ENCODE assay signal across 1 cellular context in the genomic region with DNA sequence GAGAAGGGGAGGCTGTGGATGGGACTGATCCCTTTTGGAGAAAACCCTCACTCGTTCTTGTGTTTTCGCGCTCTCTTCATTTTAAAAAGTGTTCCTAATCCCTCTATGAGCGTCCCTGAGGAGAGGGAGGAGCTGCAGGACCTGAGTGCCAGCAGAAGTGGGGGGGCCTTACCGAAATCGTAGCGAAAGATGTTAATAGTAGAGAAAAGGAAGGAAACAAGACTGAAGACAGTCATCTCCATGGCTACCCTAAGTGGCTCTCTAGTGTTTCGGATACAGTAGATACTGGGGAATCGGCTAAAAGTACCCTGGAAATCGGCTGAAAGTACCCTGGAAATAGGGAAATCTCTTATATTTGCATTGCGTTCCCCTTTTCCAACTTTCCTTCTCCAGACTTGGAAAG.
TF ChIP-seq lines count a peak whose summit lies in the region.

No MANE protein-coding gene starts in this region.

TF ChIP-seq in endothelial cell of umbilical vein, 7 proteins besides CTCF, POLR2A, EP300 and RAD21:
- TF ChIP-seq FOS (IDR thresholded peaks at IDR 0.05; ENCODE audit: borderline replicate concordance, insufficient read depth, low read length) (no peak), POLR2AphosphoS5 (IDR thresholded peaks at IDR 0.05; ENCODE audit: insufficient read depth, low read depth, low read length) (no peak), GATA2 (IDR thresholded peaks at IDR 0.05; ENCODE audit: insufficient read depth, insufficient read length, low read depth, low read length) (no peak), EZH2 (IDR thresholded peaks at IDR 0.05; ENCODE audit: borderline replicate concordance, low read depth, low read length, severe bottlenecking) (no peak), JUN (IDR thresholded peaks at IDR 0.05; ENCODE audit: borderline replicate concordance, insufficient read depth, insufficient read length, low read depth) (no peak), MYC (IDR thresholded peaks at IDR 0.05; ENCODE audit: low read depth, low read length) (no peak)
- TF ChIP-seq, protein P1, sequence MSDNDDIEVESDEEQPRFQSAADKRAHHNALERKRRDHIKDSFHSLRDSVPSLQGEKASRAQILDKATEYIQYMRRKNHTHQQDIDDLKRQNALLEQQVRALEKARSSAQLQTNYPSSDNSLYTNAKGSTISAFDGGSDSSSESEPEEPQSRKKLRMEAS (IDR thresholded peaks at IDR 0.05; ENCODE audit: insufficient read depth, insufficient read length) = no peak
